10 cellular contexts compared by ENCODE assay signal in genomic region chr10:119235381-119235780, GRCh38. TPM values are rescaled to one million over a fixed set of nuclear protein-coding genes. Genes with fewer than 3 reads are reported as not detected.
DNase-seq lines count a peak whose midpoint lies in the region; ATAC-seq and TF ChIP-seq lines count a peak whose summit lies in the region.
"Had no signal": no experiment of that assay in that cellular context is flagged by ENCODE, and none has a peak within 500 bp of the region (broad histone marks: within the 10 kb centered on the region; RNA-seq: fewer than 3 reads in every experiment).

No MANE protein-coding gene starts in this region.

- no CpG with 5 or more reads among the region's 3 CpGs for WGBS in mesendoderm (ENCODE audit: extremely low coverage, insufficient coverage, low lambda C conversion rate)
- 33 to 63% (median 48%) methylated on average over 3 of the region's 3 CpGs for WGBS in spleen, 5 donors

- peak overlapping the region; percentile 3 for H3K18ac ChIP-seq in mesendoderm (ENCODE audit: low read length)

- H3K79me1 ChIP-seq in mesendoderm (ENCODE audit: low read length) = no peaks in the 10 kb centered on the region

- H3K27me3 ChIP-seq in ACC112 (ENCODE audit: insufficient read depth, low read length) = no peaks in the 10 kb centered on the region
- H3K27me3 ChIP-seq in mesendoderm (ENCODE audit: insufficient read depth, low read length, poor library complexity) = no peaks in the 10 kb centered on the region
- no peaks in the 10 kb centered on the region for H3K27me3 ChIP-seq in spleen (replicated peaks in 1 of 7)

- H2AFZ ChIP-seq in ACC112 (ENCODE audit: low read length, unreplicated experiment) = peak overlapping the region; percentile 46

- CTCF ChIA-PET in activated CD8-positive, alpha-beta memory T cell treated with anti-CD3 and anti-CD28 coated beads, Interleukin-2, amount 10 ng/mL, durations not matched to agents 7 days and 5 days (lab: Charles Lee) = no interaction called here

- peaks cover 0 to 11% (median 0%) of the 10 kb centered on the region in 8 donors for H3K9me3 ChIP-seq in spleen

- no peak overlapping the region for H3K56ac ChIP-seq in mesendoderm (ENCODE audit: low read length)

- DNase-seq in mesendoderm (no peak), foreskin melanocyte (no peak), spleen (no peak), SKM-1 treated with dmso at 0.1 percent for 144 hours (lab: John Stamatoyannopoulos, UW; ENCODE audit: unreplicated experiment) (no peak)
- no peak for DNase-seq in activated CD8-positive, alpha-beta memory T cell treated with anti-CD3 and anti-CD28 coated beads, Interleukin-2, amount 10 ng/mL, durations not matched to agents 7 days and 5 days
- DNase-seq: effector CD4-positive, alpha-beta T cell; PC-3 had no signal

- no peak overlapping the region for H2AK5ac ChIP-seq in mesendoderm (ENCODE audit: low read length)

- H4K5ac ChIP-seq in mesendoderm (ENCODE audit: low read length) = no peak overlapping the region

- intact Hi-C loops in spleen (cut with DNase I; ENCODE audit: low total_unique reads) = no loop called here

- H2BK120ac ChIP-seq in mesendoderm (ENCODE audit: low read depth, low read length) = no peak overlapping the region

- TF ChIP-seq CTCF in brain (conservative IDR thresholded peaks at IDR 0.05) (no peak), spleen (IDR thresholded peaks at IDR 0.05 in 8 of 11, conservative IDR thresholded peaks at IDR 0.05 in 3 of 11) (no peak)

- no peaks in the 10 kb centered on the region for H3K27me3 Mint-ChIP-seq in brain
- no peaks in the 10 kb centered on the region for H3K27me3 Mint-ChIP-seq in activated CD8-positive, alpha-beta memory T cell treated with anti-CD3 and anti-CD28 coated beads, Interleukin-2, amount 10 ng/mL, durations not matched to agents 7 days and 5 days

- peaks cover 22% of the 10 kb centered on the region for H3K36me3 Mint-ChIP-seq in brain
- peaks cover 21% of the 10 kb centered on the region for H3K36me3 Mint-ChIP-seq in activated CD8-positive, alpha-beta memory T cell treated with anti-CD3 and anti-CD28 coated beads, Interleukin-2, amount 10 ng/mL, durations not matched to agents 7 days and 5 days

- H2BK5ac ChIP-seq in mesendoderm (ENCODE audit: low read length) = no peak overlapping the region

- H3K4me1 ChIP-seq in ACC112 (ENCODE audit: control insufficient read depth, insufficient read depth, low read length, unreplicated experiment) = peaks cover 34% of the 10 kb centered on the region
- H3K4me1 ChIP-seq in mesendoderm (ENCODE audit: control insufficient read depth, low read depth, low read length) = peaks cover 6% of the 10 kb centered on the region
- peaks cover 9 to 81% (median 48%) of the 10 kb centered on the region in 6 donors for H3K4me1 ChIP-seq in spleen

- peak overlapping the region in 3 of 5 experiments; percentile 17 to 77 (median 64) for H3K4me3 Mint-ChIP-seq in brain
- H3K4me3 Mint-ChIP-seq in activated CD8-positive, alpha-beta memory T cell treated with anti-CD3 and anti-CD28 coated beads, Interleukin-2, amount 10 ng/mL, durations not matched to agents 7 days and 5 days = no peak overlapping the region

- H2BK15ac ChIP-seq in mesendoderm (replicated peaks; ENCODE audit: low read depth) = no peak overlapping the region

- H3K9me3 Mint-ChIP-seq in brain = peaks cover 3 to 17% (median 11%) of the 10 kb centered on the region in 5 experiments
- H3K9me3 Mint-ChIP-seq in activated CD8-positive, alpha-beta memory T cell treated with anti-CD3 and anti-CD28 coated beads, Interleukin-2, amount 10 ng/mL, durations not matched to agents 7 days and 5 days (ENCODE audit: low read depth) = peaks cover 11% of the 10 kb centered on the region

- no peak overlapping the region for H3K4ac ChIP-seq in mesendoderm (ENCODE audit: low read depth, low read length)

- no peaks in the 10 kb centered on the region for H3K36me3 ChIP-seq in ACC112 (ENCODE audit: insufficient read depth, low read length)
- H3K36me3 ChIP-seq in mesendoderm (ENCODE audit: control insufficient read depth, insufficient read depth, low read length) = no peaks in the 10 kb centered on the region
- no peaks in the 10 kb centered on the region for H3K36me3 ChIP-seq in spleen

- H3K4me1 Mint-ChIP-seq in brain = peaks cover 56% of the 10 kb centered on the region
- H3K4me1 Mint-ChIP-seq in activated CD8-positive, alpha-beta memory T cell treated with anti-CD3 and anti-CD28 coated beads, Interleukin-2, amount 10 ng/mL, durations not matched to agents 7 days and 5 days = peaks cover 48% of the 10 kb centered on the region

- H4K8ac ChIP-seq in mesendoderm (ENCODE audit: low read depth, low read length) = no peak overlapping the region

- H3K27ac ChIP-seq in ACC112 (ENCODE audit: low read depth, low read length) (no peak overlapping the region), mesendoderm (ENCODE audit: low read depth, low read length) (no peak overlapping the region), spleen (peak overlapping the region in 4 of 8 donors; percentile 3 to 48 (median 36))

- TF ChIP-seq POLR2A in spleen (IDR thresholded peaks at IDR 0.05) = no peak

- no peak overlapping the region for H3K9ac ChIP-seq in mesendoderm (ENCODE audit: low read length)

- peak; percentile 42 for ATAC-seq in GM21619 (IDR thresholded peaks at IDR 0.05; ENCODE audit: unreplicated experiment)
- no peak for ATAC-seq in activated CD8-positive, alpha-beta memory T cell treated with anti-CD3 and anti-CD28 coated beads, Interleukin-2, amount 10 ng/mL, durations not matched to agents 7 days and 5 days
- ATAC-seq: PC-3 had no signal

- H3K79me2 ChIP-seq in ACC112 (ENCODE audit: control insufficient read depth, insufficient read depth, low read length, unreplicated experiment) (no peaks in the 10 kb centered on the region), mesendoderm (ENCODE audit: control insufficient read depth, insufficient read depth, low read length) (no peaks in the 10 kb centered on the region)

- H3K4me2 ChIP-seq in mesendoderm (ENCODE audit: low read length) = no peak overlapping the region

- H3K23ac ChIP-seq in mesendoderm (ENCODE audit: low read length) = no peak overlapping the region

- H3K4me3 ChIP-seq in ACC112 (ENCODE audit: low read depth, low read length) (no peak overlapping the region), mesendoderm (ENCODE audit: low read length) (no peak overlapping the region), spleen (no peak overlapping the region)

- peak overlapping the region; percentile 67 to 96 (median 92) for H3K27ac Mint-ChIP-seq in brain
- H3K27ac Mint-ChIP-seq in activated CD8-positive, alpha-beta memory T cell treated with anti-CD3 and anti-CD28 coated beads, Interleukin-2, amount 10 ng/mL, durations not matched to agents 7 days and 5 days = no peak overlapping the region

RNA-seq across cellular contexts. Expression of gene GRK5, which starts 28.0 kb away (rescaled TPM):
- polyA plus RNA-seq in brain (ENCODE audit: insufficient read depth, low read depth, low replicate concordance) (5.4 TPM), spleen (10 to 100 TPM; 15.5 to 25.0 (median 18.4) TPM)
- 2.7 TPM for polyA plus RNA-seq in mesendoderm (2013, experiment 1 of 2)
- 2.7 TPM for polyA plus RNA-seq in mesendoderm (2013, experiment 2 of 2)
- total RNA-seq in spleen = 10 to 100 TPM; 47.2 to 85.2 (median 59.7) TPM
- 10 to 100 TPM; 23.2 to 29.5 TPM for total RNA-seq in activated CD8-positive, alpha-beta memory T cell treated with anti-CD3 and anti-CD28 coated beads, Interleukin-2, amount 10 ng/mL, durations not matched to agents 7 days and 5 days

RNA-seq across cellular contexts. Expression of gene PRDX3, which starts 56.8 kb away (rescaled TPM):
- 78.8 TPM for polyA plus RNA-seq in brain (ENCODE audit: insufficient read depth, low read depth, low replicate concordance)
- polyA plus RNA-seq in mesendoderm (2013, experiment 1 of 2) = 163 TPM
- 181 TPM for polyA plus RNA-seq in mesendoderm (2013, experiment 2 of 2)
- total RNA-seq in spleen = 100 to 1,000 TPM in 3 of 7 donors, 10 to 100 TPM in 4; 77.5 to 138 (median 98.7) TPM
- polyA plus RNA-seq in spleen = 100 to 1,000 TPM in 1 of 3 donors, 10 to 100 TPM in 2; 61.9 to 130 (median 94.2) TPM
- 100 to 1,000 TPM; 124 to 166 TPM for total RNA-seq in activated CD8-positive, alpha-beta memory T cell treated with anti-CD3 and anti-CD28 coated beads, Interleukin-2, amount 10 ng/mL, durations not matched to agents 7 days and 5 days
